Comparison of ENCODE assay signal across 9 cellular contexts in the genomic region with DNA sequence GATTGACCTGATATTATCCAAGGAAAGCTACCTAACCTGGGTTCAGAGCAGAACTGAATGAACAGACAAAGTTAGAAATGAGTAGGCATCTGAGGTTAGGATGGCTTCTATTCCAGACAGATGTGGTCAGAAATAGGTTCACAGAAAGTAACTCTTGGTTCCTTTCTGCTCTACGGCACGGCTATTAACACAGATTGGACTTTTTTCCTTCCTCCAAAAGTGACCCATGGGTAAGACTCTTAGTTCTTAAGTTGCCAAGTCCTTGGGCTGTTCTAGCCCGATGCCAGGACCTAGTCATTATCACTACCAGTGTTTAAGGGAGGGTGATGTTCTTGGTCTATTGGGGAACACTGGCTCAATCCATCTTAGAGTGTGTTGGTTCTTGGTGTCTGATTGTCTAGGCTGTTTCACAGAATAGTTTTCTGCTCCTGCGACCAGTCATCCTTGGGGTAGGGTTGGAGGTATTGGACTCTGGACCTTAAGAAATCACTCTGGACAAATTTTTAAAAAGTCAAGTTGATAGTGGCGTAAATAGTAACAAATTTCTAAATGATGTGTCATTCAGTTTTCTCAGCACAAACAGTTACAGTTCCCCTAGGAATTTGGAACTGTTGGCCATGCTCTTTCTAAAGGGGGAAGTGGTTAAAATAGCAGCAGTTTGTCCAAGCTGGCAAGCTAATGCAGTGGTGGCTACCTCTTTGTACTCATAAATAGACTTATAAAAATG.
DNase-seq lines count a peak whose midpoint lies in the region; ATAC-seq, FAIRE-seq and TF ChIP-seq lines count a peak whose summit lies in the region.
"Had no signal": no experiment of that assay in that cellular context is flagged by ENCODE, and none has a peak within 500 bp of the region (broad histone marks: within the 10 kb centered on the region; RNA-seq: fewer than 3 reads in every experiment).

No MANE protein-coding gene starts in this region.

- H3K4me1 ChIP-seq in Peyer's patch, result no peaks in the 10 kb centered on the region

- H3K27me3 ChIP-seq in Peyer's patch, result no peaks in the 10 kb centered on the region

- DNase-seq in GM18507 (ENCODE audit: extremely low spot score, insufficient read length, low read depth), result peak; percentile 29
- DNase-seq in astrocyte of the cerebellum (ENCODE audit: low read depth), result peak; percentile 73
- peak; percentile 63 for DNase-seq in skeletal muscle cell (ENCODE audit: low read depth)
- DNase-seq in activated CD4-positive, alpha-beta memory T cell treated with anti-CD3 and anti-CD28 coated beads for 36 hours, result no peak
- no peak for DNase-seq in Peyer's patch
- no peak for DNase-seq in KG1 (lab: John Stamatoyannopoulos, UW)
- no peak for DNase-seq in stimulated activated CD8-positive, alpha-beta memory T cell treated with anti-CD3 and anti-CD28 coated beads, Interleukin-4, amount 100 ng/mL, for 48 hours

- POLR2A ChIA-PET in activated CD4-positive, alpha-beta memory T cell treated with anti-CD3 and anti-CD28 coated beads for 36 hours (lab: Charles Lee), result no interaction called here

- intact Hi-C loops in activated CD4-positive, alpha-beta memory T cell treated with anti-CD3 and anti-CD28 coated beads for 36 hours (cut with micrococcal nuclease), result loop anchor here (5.0 kb wide), 1 partner anchor 360 kb away; the partner anchor contains the start of gene FBXL3

- peaks cover 16% of the 10 kb centered on the region for H3K4me1 Mint-ChIP-seq in activated CD4-positive, alpha-beta memory T cell treated with anti-CD3 and anti-CD28 coated beads for 36 hours (ENCODE audit: low read depth)

- peak; percentile 52 for ATAC-seq in HG02973 (IDR thresholded peaks at IDR 0.05; ENCODE audit: unreplicated experiment)

- no peak for TF ChIP-seq POLR2A in Peyer's patch (IDR thresholded peaks at IDR 0.05)

- peaks cover 1% of the 10 kb centered on the region for H3K27me3 Mint-ChIP-seq in activated CD4-positive, alpha-beta memory T cell treated with anti-CD3 and anti-CD28 coated beads for 36 hours

- H3K4me3 ChIP-seq in astrocyte of the cerebellum (ENCODE audit: low read depth, low read length) (no peak overlapping the region), skeletal muscle cell (ENCODE audit: low read depth, low read length) (no peak overlapping the region), Peyer's patch (no peak overlapping the region)

- H3K9me3 ChIP-seq in Peyer's patch, result no peaks in the 10 kb centered on the region

- no peaks in the 10 kb centered on the region for H3K36me3 Mint-ChIP-seq in activated CD4-positive, alpha-beta memory T cell treated with anti-CD3 and anti-CD28 coated beads for 36 hours

- no peak overlapping the region for H3K27ac Mint-ChIP-seq in activated CD4-positive, alpha-beta memory T cell treated with anti-CD3 and anti-CD28 coated beads for 36 hours

- no peak for TF ChIP-seq CTCF in astrocyte of the cerebellum (IDR thresholded peaks at IDR 0.05; ENCODE audit: low read depth, low read length, missing control alignments)
- no peak for TF ChIP-seq CTCF in Peyer's patch (IDR thresholded peaks at IDR 0.05)

- in situ Hi-C loops in astrocyte of the cerebellum (cut with HindIII; ENCODE audit: low sequenced_read_pairs), result no loop called here

- FAIRE-seq in GM18507 (lab: Jason Lieb, UNC), result peak; percentile 47
- FAIRE-seq: H1 had no signal

- H3K9me3 Mint-ChIP-seq in activated CD4-positive, alpha-beta memory T cell treated with anti-CD3 and anti-CD28 coated beads for 36 hours, result no peaks in the 10 kb centered on the region

- no peaks in the 10 kb centered on the region for H3K36me3 ChIP-seq in Peyer's patch

- CTCF ChIA-PET in activated CD4-positive, alpha-beta memory T cell treated with anti-CD3 and anti-CD28 coated beads for 36 hours (lab: Charles Lee), result no interaction called here

- H3K27ac ChIP-seq in Peyer's patch, result peak overlapping the region in 1 of 4 donors; percentile 17

- H3K4me3 Mint-ChIP-seq in activated CD4-positive, alpha-beta memory T cell treated with anti-CD3 and anti-CD28 coated beads for 36 hours, result no peak overlapping the region

Comparison
In these comparisons a context has a peak if more than half of its experiments do, and no peak if none do; other contexts are left out.
1. DNase-seq: peak in GM18507 (single experiment), astrocyte of the cerebellum (single experiment) and skeletal muscle cell (single experiment); none in activated CD4-positive, alpha-beta memory T cell treated with anti-CD3 and anti-CD28 coated beads for 36 hours (single experiment), Peyer's patch (0 of 3), KG1 (single experiment) and stimulated activated CD8-positive, alpha-beta memory T cell treated with anti-CD3 and anti-CD28 coated beads, Interleukin-4, amount 100 ng/mL, for 48 hours (single experiment).